ENCODE assay signal across 8 cellular contexts in genomic region chr9:95494416-95495371, GRCh38. TPM values are rescaled to one million over a fixed set of nuclear protein-coding genes. Genes with fewer than 3 reads are reported as not detected.
DNase-seq lines count a peak whose midpoint lies in the region; ATAC-seq, FAIRE-seq and TF ChIP-seq lines count a peak whose summit lies in the region.

No MANE protein-coding gene starts in this region.

- POLR2A ChIA-PET in GM10248 (lab: Yijun Ruan, JAX): no interaction called here
- POLR2A ChIA-PET in GM12878 (lab: Charles Lee): interaction anchor here (1.1 to 2.3 kb wide), 5 partner anchors 9 to 32 kb away, joined by 3 to 17 read pairs (median 6); no protein-coding TSS in a partner anchor

- RAD21 ChIA-PET in GM12878 (lab: Charles Lee; ENCODE audit: unreplicated experiment): interaction anchor here (1.0 to 1.5 kb wide), 5 partner anchors 10 to 32 kb away, joined by 3 to 12 read pairs (median 4); no protein-coding TSS in a partner anchor

- no peaks in the 10 kb centered on the region for H3K9me3 ChIP-seq in GM12878 (replicated peaks; ENCODE audit: control insufficient read depth, insufficient read depth, low read length)

- BruUV-seq in GM12878 (replicated peaks; lab: Mats Ljungman, UMichigan): no TSS peak

- CTCF ChIA-PET in GM10248 (lab: Yijun Ruan, JAX) (no interaction called here), GM12878 (lab: Yijun Ruan, JAX) (interaction anchor here (1.4 to 1.7 kb wide), 3 partner anchors 9 to 14 kb away, joined by 3 to 7 read pairs (median 5); no protein-coding TSS in a partner anchor)

- SMC1A ChIA-PET in GM12878 (lab: Charles Lee; ENCODE audit: uncharacterized antibody, unreplicated experiment): interaction anchor here (1.0 to 1.9 kb wide), 8 partner anchors 10 to 37 kb away, joined by 3 to 9 read pairs (median 4); no protein-coding TSS in a partner anchor

- TF ChIP-seq POLR2A in GM12878 (IDR thresholded peaks at IDR 0.05; ENCODE audit: low read depth, low read length): peak; percentile 51

- in situ Hi-C loops in GM12878 (cut with MboI): no loop called here

- no peak for TF ChIP-seq RAD21 in GM12878 (IDR thresholded peaks at IDR 0.05; ENCODE audit: insufficient read depth, low read depth, low read length)

- H3K9ac ChIP-seq in GM12878 (ENCODE audit: control insufficient read depth, insufficient read depth, low read length): peak overlapping the region; percentile 36; the same call in 1 of the 2 replicates

- ATAC-seq in GM21825 (IDR thresholded peaks at IDR 0.05; ENCODE audit: unreplicated experiment): peak; percentile 91
- peak; percentile 99 for ATAC-seq in GM12878

- 4% methylated on average over 29 of the region's 29 CpGs for WGBS in GM12878 (ENCODE audit: insufficient coverage, insufficient replicate concordance, low lambda C conversion rate, missing lambda C conversion rate)

- DNase-seq in GM10248 (ENCODE audit: extremely low spot score) (peak; percentile 81), NAMALWA (ENCODE audit: low spot score) (peak; percentile 95), T-helper 22 cell (ENCODE audit: low read depth) (peak; percentile 79), GM12878 (ENCODE audit: low read depth, low spot score) (peak; percentile 88), nucleus accumbens (lab: John Stamatoyannopoulos, UW) (peak in 36 of 56 donors; percentile 26 to 79 (median 60)), NCI-H345 (lab: John Stamatoyannopoulos, UW) (no peak), OCI-M2 (lab: John Stamatoyannopoulos, UW; ENCODE audit: unreplicated experiment) (no peak)

- H3K4me1 ChIP-seq in GM12878 (ENCODE audit: control insufficient read depth, insufficient read depth, low read length): peaks cover 20% of the 10 kb centered on the region

- peak overlapping the region; percentile 65 for H3K27ac ChIP-seq in GM12878 (ENCODE audit: control insufficient read depth, insufficient read depth)

- TF ChIP-seq CTCF in GM10248 (IDR thresholded peaks at IDR 0.05; ENCODE audit: control extremely low read depth, extremely low read depth, low read depth, missing control alignments) (no peak), GM12878 (IDR thresholded peaks at IDR 0.05 in 2 of 3, conservative IDR thresholded peaks at IDR 0.05 in 1 of 3; ENCODE audit: control insufficient read depth in 2 of 3, extremely low read depth in 1 of 3, insufficient read depth in 1 of 3, low read depth in 3 of 3, low read length in 3 of 3) (no peak)

- H3K27me3 ChIP-seq in GM12878 (replicated peaks in 1 of 2; ENCODE audit: control insufficient read depth in 2 of 2, insufficient read depth in 2 of 2, low read length in 1 of 2): no peaks in the 10 kb centered on the region

- FAIRE-seq in GM12878 (lab: Jason Lieb, UNC): peak; percentile 96

- no peaks in the 10 kb centered on the region for H4K20me1 ChIP-seq in GM12878 (ENCODE audit: control insufficient read depth, insufficient read depth)

- H3K4me2 ChIP-seq in GM12878 (ENCODE audit: control insufficient read depth, insufficient read depth): peak overlapping the region; percentile 95

- intact Hi-C loops in GM12878 (cut with micrococcal nuclease; ENCODE audit: unreplicated experiment): no loop called here

- H3K4me3 ChIP-seq in GM12878: peak overlapping the region; percentile 59

- peaks cover 0 to 5% of the 10 kb centered on the region in 2 experiments; a peak in 1 of 4 replicates for H3K36me3 ChIP-seq in GM12878 (ENCODE audit: control insufficient read depth in 2 of 2, insufficient read depth in 2 of 2, low read length in 1 of 2)

- H2AFZ ChIP-seq in GM12878 (ENCODE audit: control insufficient read depth, low read depth, low read length): peak overlapping the region; percentile 83

- TF ChIP-seq EP300 in GM12878 (IDR thresholded peaks at IDR 0.05; ENCODE audit: borderline replicate concordance in 1 of 2, control insufficient read depth in 1 of 2, low read depth in 2 of 2, low read length in 2 of 2): peak in 1 of 2 experiments; percentile 20; a peak in 1 of 4 replicates

- peaks cover 11% of the 10 kb centered on the region for H3K79me2 ChIP-seq in GM12878 (ENCODE audit: control insufficient read depth, insufficient read depth, low read length)

TF ChIP-seq in GM12878, 131 proteins besides CTCF, POLR2A, EP300 and RAD21 (continues in another document):
- TF ChIP-seq HDGF (IDR thresholded peaks at IDR 0.05) (peak; percentile 68), TARDBP (IDR thresholded peaks at IDR 0.05; ENCODE audit: borderline replicate concordance) (no peak), HDAC2 (IDR thresholded peaks at IDR 0.05) (no peak), CHD2 (IDR thresholded peaks at IDR 0.05; ENCODE audit: borderline replicate concordance, low read depth, low read length) (no peak), ZNF217 (IDR thresholded peaks at IDR 0.05) (no peak), NBN (IDR thresholded peaks at IDR 0.05) (peak; percentile 53), SMAD1 (IDR thresholded peaks at IDR 0.05; ENCODE audit: low read depth, partially characterized antibody) (no peak), MEF2A (IDR thresholded peaks at IDR 0.05; ENCODE audit: insufficient read depth, low read depth, low read length) (no peak), NFXL1 (IDR thresholded peaks at IDR 0.05; ENCODE audit: borderline replicate concordance) (no peak), ZNF384 (IDR thresholded peaks at IDR 0.05; ENCODE audit: borderline replicate concordance, low read depth, low read length) (no peak), PKNOX1 (IDR thresholded peaks at IDR 0.05) (peak; percentile 67), BCL11A (IDR thresholded peaks at IDR 0.05; ENCODE audit: low read depth, low read length) (no peak), SUZ12 (IDR thresholded peaks at IDR 0.05; ENCODE audit: unreplicated experiment) (no peak), IRF3 (IDR thresholded peaks at IDR 0.05) (no peak), BRCA1 (IDR thresholded peaks at IDR 0.05; ENCODE audit: low read depth, low read length) (no peak), MEF2B (IDR thresholded peaks at IDR 0.05; ENCODE audit: partially characterized antibody, poor library complexity, severe bottlenecking) (peak; percentile 35), YY1 (IDR thresholded peaks at IDR 0.05; ENCODE audit: low read depth, low read length) (no peak), CHD1 (IDR thresholded peaks at IDR 0.05; ENCODE audit: low read depth, low read length) (no peak), GABPA (IDR thresholded peaks at IDR 0.05; ENCODE audit: low read depth) (peak; percentile 14; the same call in 1 of the 2 replicates)

RNA-seq across cellular contexts. Expression of gene PTCH1, which starts 22.1 kb away (rescaled TPM):
- total RNA-seq in GM12878 (2013; cell fraction: nucleolus; rRNA removed): 8.2 and 14.4 TPM in 2 replicates
- total RNA-seq in GM12878 (2014; rRNA removed) (1.7 and 2.9 TPM in 2 replicates), GM12878 (2014; rRNA removed; fragmentation: Illumina TruSeq; extraction: Trizol) (0.92 and 1.5 TPM in 2 replicates), GM12878 (2021) (4.0 and 5.7 TPM in 2 replicates)
- 3.3 TPM for polyA plus RNA-seq in GM12878 (2011; ENCODE audit: low read depth)
- polyA plus RNA-seq in GM12878 (2011; rRNA removed) (4.8 and 6.1 TPM in 2 replicates), GM12878 (2014; fragmentation: Illumina TruSeq; extraction: Trizol) (2.8 and 3.0 TPM in 2 replicates), GM12878 (2014; fragmentation: Nextera tagmentation; extraction: Ambion mirVana) (under 1 TPM; 0.16 to 0.48 TPM), GM12878 (2014; rRNA removed) (2.5 and 3.2 TPM in 2 replicates), GM12878 (2016; fragmentation: Nextera tagmentation; extraction: Ambion mirVana) (1 to 10 TPM; 2.3 TPM)
- 4.7 and 10.5 TPM in 2 replicates for polyA plus RNA-seq in GM12878 (2011; cell fraction: cytosol; rRNA removed)
- 19.4 TPM in 2 replicates for polyA plus RNA-seq in GM12878 (2011; cell fraction: nucleus; rRNA removed)
- 4.5 and 5.3 TPM in 2 replicates for polyA plus RNA-seq in GM12878 (2012)
- 17.5 and 21.4 TPM in 2 replicates for polyA minus RNA-seq in GM12878 (2011; rRNA and poly(A)+ RNA removed)
- 9.3 and 12.0 TPM in 2 replicates for polyA minus RNA-seq in GM12878 (2011; cell fraction: cytosol; rRNA and poly(A)+ RNA removed)
- 21.4 and 38.0 TPM in 2 replicates for polyA minus RNA-seq in GM12878 (2011; cell fraction: nucleus; rRNA and poly(A)+ RNA removed)

Comparison
In these comparisons a context has a peak if more than half of its experiments do, and no peak if none do; other contexts are left out.
1. DNase-seq: peak in GM10248 (single experiment), NAMALWA (single experiment), T-helper 22 cell (single experiment), GM12878 (single experiment) and nucleus accumbens (36 of 56); none in NCI-H345 (single experiment) and OCI-M2 (single experiment).